ENCODE assay signal across 1 cellular context in the genomic region with DNA sequence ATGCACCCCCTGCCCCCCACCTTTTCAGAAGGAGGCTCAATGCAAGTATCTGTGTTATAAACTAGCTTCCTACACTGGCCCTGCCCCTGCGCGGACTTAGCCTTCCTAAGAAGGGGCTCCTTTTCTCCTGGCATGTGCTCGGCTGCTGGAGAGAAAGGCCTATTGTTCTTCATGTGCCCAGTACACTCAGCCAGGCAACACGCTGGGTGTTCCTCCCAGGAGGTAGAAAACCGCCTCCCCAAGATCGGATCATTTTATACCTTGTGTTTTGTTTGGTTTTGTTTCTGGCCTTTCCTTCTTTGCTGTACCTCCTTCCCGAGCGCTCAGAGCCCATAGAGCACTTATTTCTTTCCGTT.
TF ChIP-seq lines count a peak whose summit lies in the region.

No MANE protein-coding gene starts in this region.

TF ChIP-seq in HepG2, 621 proteins besides CTCF, POLR2A, EP300 and RAD21 (continued from another document):
- TF ChIP-seq, protein P1, sequence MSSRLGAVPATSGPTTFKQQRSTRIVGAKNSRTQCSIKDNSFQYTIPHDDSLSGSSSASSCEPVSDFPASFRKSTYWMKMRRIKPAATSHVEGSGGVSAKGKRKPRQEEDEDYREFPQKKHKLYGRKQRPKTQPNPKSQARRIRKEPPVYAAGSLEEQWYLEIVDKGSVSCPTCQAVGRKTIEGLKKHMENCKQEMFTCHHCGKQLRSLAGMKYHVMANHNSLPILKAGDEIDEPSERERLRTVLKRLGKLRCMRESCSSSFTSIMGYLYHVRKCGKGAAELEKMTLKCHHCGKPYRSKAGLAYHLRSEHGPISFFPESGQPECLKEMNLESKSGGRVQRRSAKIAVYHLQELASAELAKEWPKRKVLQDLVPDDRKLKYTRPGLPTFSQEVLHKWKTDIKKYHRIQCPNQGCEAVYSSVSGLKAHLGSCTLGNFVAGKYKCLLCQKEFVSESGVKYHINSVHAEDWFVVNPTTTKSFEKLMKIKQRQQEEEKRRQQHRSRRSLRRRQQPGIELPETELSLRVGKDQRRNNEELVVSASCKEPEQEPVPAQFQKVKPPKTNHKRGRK (CRISPR knock-in tag; IDR thresholded peaks at IDR 0.05), result no peak
- no peak for TF ChIP-seq ZNF460 (CRISPR knock-in tag; IDR thresholded peaks at IDR 0.05; ENCODE audit: borderline replicate concordance)
- TF ChIP-seq MXD1 (CRISPR knock-in tag; IDR thresholded peaks at IDR 0.05), result 0 out of 2 replicates have a peak, but pooled peaks have one; percentile 14
- TF ChIP-seq ZFP37 (CRISPR knock-in tag; IDR thresholded peaks at IDR 0.05; ENCODE audit: borderline replicate concordance), result 0 out of 2 replicates have a peak, but pooled peaks have one; percentile 54
- TF ChIP-seq ZNF570 (CRISPR knock-in tag; IDR thresholded peaks at IDR 0.05; ENCODE audit: borderline replicate concordance), result no peak
- TF ChIP-seq NCOA1 (CRISPR knock-in tag; IDR thresholded peaks at IDR 0.05), result 0 out of 2 replicates have a peak, but pooled peaks have one; percentile 6
- TF ChIP-seq ZNF256 (CRISPR knock-in tag; conservative IDR thresholded peaks at IDR 0.05), result 0 out of 2 replicates have a peak, but pooled peaks have one; percentile 13
- 0 out of 2 replicates have a peak, but pooled peaks have one; percentile 27 for TF ChIP-seq POLR2AphosphoS5 (IDR thresholded peaks at IDR 0.05; ENCODE audit: low read depth, low read length)
- no peak for TF ChIP-seq YEATS2 (CRISPR knock-in tag; IDR thresholded peaks at IDR 0.05; ENCODE audit: borderline replicate concordance)
- TF ChIP-seq, protein P2, sequence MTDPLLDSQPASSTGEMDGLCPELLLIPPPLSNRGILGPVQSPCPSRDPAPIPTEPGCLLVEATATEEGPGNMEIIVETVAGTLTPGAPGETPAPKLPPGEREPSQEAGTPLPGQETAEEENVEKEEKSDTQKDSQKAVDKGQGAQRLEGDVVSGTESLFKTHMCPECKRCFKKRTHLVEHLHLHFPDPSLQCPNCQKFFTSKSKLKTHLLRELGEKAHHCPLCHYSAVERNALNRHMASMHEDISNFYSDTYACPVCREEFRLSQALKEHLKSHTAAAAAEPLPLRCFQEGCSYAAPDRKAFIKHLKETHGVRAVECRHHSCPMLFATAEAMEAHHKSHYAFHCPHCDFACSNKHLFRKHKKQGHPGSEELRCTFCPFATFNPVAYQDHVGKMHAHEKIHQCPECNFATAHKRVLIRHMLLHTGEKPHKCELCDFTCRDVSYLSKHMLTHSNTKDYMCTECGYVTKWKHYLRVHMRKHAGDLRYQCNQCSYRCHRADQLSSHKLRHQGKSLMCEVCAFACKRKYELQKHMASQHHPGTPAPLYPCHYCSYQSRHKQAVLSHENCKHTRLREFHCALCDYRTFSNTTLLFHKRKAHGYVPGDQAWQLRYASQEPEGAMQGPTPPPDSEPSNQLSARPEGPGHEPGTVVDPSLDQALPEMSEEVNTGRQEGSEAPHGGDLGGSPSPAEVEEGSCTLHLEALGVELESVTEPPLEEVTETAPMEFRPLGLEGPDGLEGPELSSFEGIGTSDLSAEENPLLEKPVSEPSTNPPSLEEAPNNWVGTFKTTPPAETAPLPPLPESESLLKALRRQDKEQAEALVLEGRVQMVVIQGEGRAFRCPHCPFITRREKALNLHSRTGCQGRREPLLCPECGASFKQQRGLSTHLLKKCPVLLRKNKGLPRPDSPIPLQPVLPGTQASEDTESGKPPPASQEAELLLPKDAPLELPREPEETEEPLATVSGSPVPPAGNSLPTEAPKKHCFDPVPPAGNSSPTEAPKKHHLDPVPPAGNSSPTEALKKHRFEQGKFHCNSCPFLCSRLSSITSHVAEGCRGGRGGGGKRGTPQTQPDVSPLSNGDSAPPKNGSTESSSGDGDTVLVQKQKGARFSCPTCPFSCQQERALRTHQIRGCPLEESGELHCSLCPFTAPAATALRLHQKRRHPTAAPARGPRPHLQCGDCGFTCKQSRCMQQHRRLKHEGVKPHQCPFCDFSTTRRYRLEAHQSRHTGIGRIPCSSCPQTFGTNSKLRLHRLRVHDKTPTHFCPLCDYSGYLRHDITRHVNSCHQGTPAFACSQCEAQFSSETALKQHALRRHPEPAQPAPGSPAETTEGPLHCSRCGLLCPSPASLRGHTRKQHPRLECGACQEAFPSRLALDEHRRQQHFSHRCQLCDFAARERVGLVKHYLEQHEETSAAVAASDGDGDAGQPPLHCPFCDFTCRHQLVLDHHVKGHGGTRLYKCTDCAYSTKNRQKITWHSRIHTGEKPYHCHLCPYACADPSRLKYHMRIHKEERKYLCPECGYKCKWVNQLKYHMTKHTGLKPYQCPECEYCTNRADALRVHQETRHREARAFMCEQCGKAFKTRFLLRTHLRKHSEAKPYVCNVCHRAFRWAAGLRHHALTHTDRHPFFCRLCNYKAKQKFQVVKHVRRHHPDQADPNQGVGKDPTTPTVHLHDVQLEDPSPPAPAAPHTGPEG (CRISPR knock-in tag; IDR thresholded peaks at IDR 0.05), result 0 out of 2 replicates have a peak, but pooled peaks have one; percentile 50
- TF ChIP-seq CAMTA2 (CRISPR knock-in tag; IDR thresholded peaks at IDR 0.05; ENCODE audit: borderline replicate concordance), result no peak
- no peak for TF ChIP-seq ELF1 (CRISPR knock-in tag; IDR thresholded peaks at IDR 0.05)
- no peak; the same call in 1 of the 2 replicates for TF ChIP-seq ZFX (CRISPR knock-in tag; IDR thresholded peaks at IDR 0.05; ENCODE audit: low read depth)
- TF ChIP-seq HNF4A (CRISPR knock-in tag; IDR thresholded peaks at IDR 0.05), result peak; percentile 22; the same call in 1 of the 2 replicates
- no peak for TF ChIP-seq ZNF44 (CRISPR knock-in tag; IDR thresholded peaks at IDR 0.05)
- TF ChIP-seq RFXAP (CRISPR knock-in tag; IDR thresholded peaks at IDR 0.05; ENCODE audit: borderline replicate concordance), result 0 out of 2 replicates have a peak, but pooled peaks have one; percentile 40
- TF ChIP-seq GRHL1 (CRISPR knock-in tag; conservative IDR thresholded peaks at IDR 0.05), result no peak
- TF ChIP-seq, protein P3, sequence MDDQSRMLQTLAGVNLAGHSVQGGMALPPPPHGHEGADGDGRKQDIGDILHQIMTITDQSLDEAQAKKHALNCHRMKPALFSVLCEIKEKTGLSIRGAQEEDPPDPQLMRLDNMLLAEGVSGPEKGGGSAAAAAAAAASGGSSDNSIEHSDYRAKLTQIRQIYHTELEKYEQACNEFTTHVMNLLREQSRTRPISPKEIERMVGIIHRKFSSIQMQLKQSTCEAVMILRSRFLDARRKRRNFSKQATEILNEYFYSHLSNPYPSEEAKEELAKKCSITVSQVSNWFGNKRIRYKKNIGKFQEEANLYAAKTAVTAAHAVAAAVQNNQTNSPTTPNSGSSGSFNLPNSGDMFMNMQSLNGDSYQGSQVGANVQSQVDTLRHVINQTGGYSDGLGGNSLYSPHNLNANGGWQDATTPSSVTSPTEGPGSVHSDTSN (CRISPR knock-in tag; IDR thresholded peaks at IDR 0.05; ENCODE audit: borderline replicate concordance), result no peak
- TF ChIP-seq MTA1 (CRISPR knock-in tag; IDR thresholded peaks at IDR 0.05; ENCODE audit: borderline replicate concordance), result no peak
- TF ChIP-seq ZIK1 (CRISPR knock-in tag; IDR thresholded peaks at IDR 0.05; ENCODE audit: borderline replicate concordance, low read depth), result 0 out of 2 replicates have a peak, but pooled peaks have one; percentile 15
- no peak for TF ChIP-seq HOXA3 (CRISPR knock-in tag; IDR thresholded peaks at IDR 0.05)
- TF ChIP-seq ZNF552 (CRISPR knock-in tag; IDR thresholded peaks at IDR 0.05; ENCODE audit: borderline replicate concordance), result peak; percentile 62; the same call in 1 of the 2 replicates
- TF ChIP-seq MTF2 (CRISPR knock-in tag; IDR thresholded peaks at IDR 0.05; ENCODE audit: borderline replicate concordance), result no peak
- TF ChIP-seq SIX1 (CRISPR knock-in tag; IDR thresholded peaks at IDR 0.05; ENCODE audit: borderline replicate concordance), result peak; percentile 24; the same call in 1 of the 2 replicates
- 0 out of 2 replicates have a peak, but pooled peaks have one; percentile 20 for TF ChIP-seq ZNF383 (CRISPR knock-in tag; IDR thresholded peaks at IDR 0.05; ENCODE audit: borderline replicate concordance)
- TF ChIP-seq KDM4B (CRISPR knock-in tag; IDR thresholded peaks at IDR 0.05), result no peak
- TF ChIP-seq ZNF564 (CRISPR knock-in tag; IDR thresholded peaks at IDR 0.05), result peak; percentile 82; the same call in 1 of the 2 replicates
TF ChIP-seq in HepG2: peak in this region for 36.
